Comparison of ENCODE assay signal across 15 cellular contexts in genomic region chr20:31470946-31471345, GRCh38. TPM values are rescaled to one million over a fixed set of nuclear protein-coding genes. Genes with fewer than 3 reads are reported as not detected.
"Had no signal": no experiment of that assay in that cellular context is flagged by ENCODE, and none has a peak within 500 bp of the region (broad histone marks: within the 10 kb centered on the region; RNA-seq: fewer than 3 reads in every experiment).

No MANE protein-coding gene starts in this region.

RNA-seq across cellular contexts. Expression of gene DEFB124, which starts 4.0 kb away (rescaled TPM):
- total RNA-seq: activated B cell treated with CpG ODN at 0.5 μM for 24 hours; activated CD4-positive, alpha-beta memory T cell treated with anti-CD3 and anti-CD28 coated beads for 36 hours; activated CD4-positive, alpha-beta memory T cell treated with anti-CD3 and anti-CD28 coated beads, Interleukin-2, amount 10 ng/mL, durations not matched to agents 7 days and 5 days; activated CD4-positive, alpha-beta T cell treated with anti-CD3 and anti-CD28 coated beads for 36 hours; activated CD4-positive, alpha-beta T cell treated with anti-CD3 and anti-CD28 coated beads, Interleukin-2, amount 10 ng/mL, durations not matched to agents 24 days and 14 days; activated CD4-positive, alpha-beta T cell treated with anti-CD3 and anti-CD28 coated beads, Interleukin-2, amount 10 ng/mL, durations not matched to agents 7 days and 5 days; activated CD8-positive, alpha-beta memory T cell treated with anti-CD3 and anti-CD28 coated beads for 36 hours; activated CD8-positive, alpha-beta memory T cell treated with anti-CD3 and anti-CD28 coated beads, Interleukin-2, amount 10 ng/mL, durations not matched to agents 7 days and 5 days; activated CD8-positive, alpha-beta T cell treated with anti-CD3 and anti-CD28 coated beads for 36 hours; activated CD8-positive, alpha-beta T cell treated with anti-CD3 and anti-CD28 coated beads, Interleukin-2, amount 10 ng/mL, durations not matched to agents 7 days and 5 days; T-cell; T-helper 1 cell treated with Interleukin-12 subunit alpha and Interleukin-12 subunit beta and Interleukin-4 antibody, amounts not matched to agents 30 ng/mL and 1 ng/mL, for 36 hours; T-helper 17 cell; T-helper 2 cell treated with Interferon-gamma antibody and Interleukin-4, amounts not matched to agents 100 ng/mL and 5 ng/mL, for 36 hours; WTC11 had no signal

RNA-seq across cellular contexts. Expression of gene REM1, which starts 4.1 kb away (rescaled TPM):
- total RNA-seq: activated B cell treated with CpG ODN at 0.5 μM for 24 hours; activated CD4-positive, alpha-beta memory T cell treated with anti-CD3 and anti-CD28 coated beads for 36 hours; activated CD4-positive, alpha-beta memory T cell treated with anti-CD3 and anti-CD28 coated beads, Interleukin-2, amount 10 ng/mL, durations not matched to agents 7 days and 5 days; activated CD4-positive, alpha-beta T cell treated with anti-CD3 and anti-CD28 coated beads for 36 hours; activated CD4-positive, alpha-beta T cell treated with anti-CD3 and anti-CD28 coated beads, Interleukin-2, amount 10 ng/mL, durations not matched to agents 24 days and 14 days; activated CD4-positive, alpha-beta T cell treated with anti-CD3 and anti-CD28 coated beads, Interleukin-2, amount 10 ng/mL, durations not matched to agents 7 days and 5 days; activated CD8-positive, alpha-beta memory T cell treated with anti-CD3 and anti-CD28 coated beads for 36 hours; activated CD8-positive, alpha-beta memory T cell treated with anti-CD3 and anti-CD28 coated beads, Interleukin-2, amount 10 ng/mL, durations not matched to agents 7 days and 5 days; activated CD8-positive, alpha-beta T cell treated with anti-CD3 and anti-CD28 coated beads for 36 hours; activated CD8-positive, alpha-beta T cell treated with anti-CD3 and anti-CD28 coated beads, Interleukin-2, amount 10 ng/mL, durations not matched to agents 7 days and 5 days; T-cell; T-helper 1 cell treated with Interleukin-12 subunit alpha and Interleukin-12 subunit beta and Interleukin-4 antibody, amounts not matched to agents 30 ng/mL and 1 ng/mL, for 36 hours; T-helper 17 cell; T-helper 2 cell treated with Interferon-gamma antibody and Interleukin-4, amounts not matched to agents 100 ng/mL and 5 ng/mL, for 36 hours; WTC11 had no signal

RNA-seq across cellular contexts. Expression of gene DEFB123, which starts 30.5 kb away (rescaled TPM):
- total RNA-seq: activated B cell treated with CpG ODN at 0.5 μM for 24 hours; activated CD4-positive, alpha-beta memory T cell treated with anti-CD3 and anti-CD28 coated beads for 36 hours; activated CD4-positive, alpha-beta memory T cell treated with anti-CD3 and anti-CD28 coated beads, Interleukin-2, amount 10 ng/mL, durations not matched to agents 7 days and 5 days; activated CD4-positive, alpha-beta T cell treated with anti-CD3 and anti-CD28 coated beads for 36 hours; activated CD4-positive, alpha-beta T cell treated with anti-CD3 and anti-CD28 coated beads, Interleukin-2, amount 10 ng/mL, durations not matched to agents 24 days and 14 days; activated CD4-positive, alpha-beta T cell treated with anti-CD3 and anti-CD28 coated beads, Interleukin-2, amount 10 ng/mL, durations not matched to agents 7 days and 5 days; activated CD8-positive, alpha-beta memory T cell treated with anti-CD3 and anti-CD28 coated beads for 36 hours; activated CD8-positive, alpha-beta memory T cell treated with anti-CD3 and anti-CD28 coated beads, Interleukin-2, amount 10 ng/mL, durations not matched to agents 7 days and 5 days; activated CD8-positive, alpha-beta T cell treated with anti-CD3 and anti-CD28 coated beads for 36 hours; activated CD8-positive, alpha-beta T cell treated with anti-CD3 and anti-CD28 coated beads, Interleukin-2, amount 10 ng/mL, durations not matched to agents 7 days and 5 days; T-cell; T-helper 1 cell treated with Interleukin-12 subunit alpha and Interleukin-12 subunit beta and Interleukin-4 antibody, amounts not matched to agents 30 ng/mL and 1 ng/mL, for 36 hours; T-helper 17 cell; T-helper 2 cell treated with Interferon-gamma antibody and Interleukin-4, amounts not matched to agents 100 ng/mL and 5 ng/mL, for 36 hours; WTC11 had no signal
